In the genomic region with DNA sequence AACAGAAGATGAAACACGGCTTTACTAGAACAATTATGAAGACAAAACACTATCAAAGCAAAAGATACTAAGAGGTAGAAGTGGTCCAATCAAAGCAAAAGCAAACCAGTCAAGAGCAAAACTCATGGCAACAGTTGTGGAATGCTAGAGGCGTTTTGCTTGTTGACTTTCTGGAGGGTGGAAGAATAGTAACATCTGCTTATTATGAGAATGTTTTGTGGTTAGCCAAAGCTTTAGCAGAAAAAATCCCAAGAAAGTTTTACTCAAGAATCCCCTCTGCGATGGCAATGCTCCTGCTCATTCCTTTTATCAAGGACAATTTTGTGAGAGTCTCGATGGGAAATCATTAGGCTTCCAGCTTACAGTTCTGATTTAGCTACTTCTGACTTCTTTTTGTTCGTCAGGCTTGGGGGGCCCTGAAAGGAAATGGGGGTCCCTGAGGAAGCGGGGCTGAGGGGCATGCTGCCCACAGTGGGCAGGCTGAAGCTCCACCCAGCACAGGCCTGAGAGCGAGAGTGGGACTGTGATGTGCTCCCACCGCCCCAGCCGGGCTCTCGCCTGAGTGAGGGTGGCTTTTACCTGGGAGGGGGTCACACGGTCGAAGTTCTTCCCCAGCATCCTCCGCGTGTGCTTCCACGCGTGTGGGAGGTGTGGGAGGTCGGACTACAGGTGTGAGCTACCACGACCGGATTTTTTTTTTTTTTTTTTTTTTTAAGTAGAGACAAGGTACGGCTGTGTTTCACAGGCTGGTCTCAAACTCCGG, we compare ENCODE assay signal across 27 cellular contexts. TPM values are rescaled to one million over a fixed set of nuclear protein-coding genes. Genes with fewer than 3 reads are reported as not detected.
"Had no signal": no experiment of that assay in that cellular context is flagged by ENCODE, and none has a peak within 500 bp of the region (broad histone marks: within the 10 kb centered on the region; RNA-seq: fewer than 3 reads in every experiment).

No MANE protein-coding gene starts in this region.

- H3K27ac ChIP-seq: adrenal gland, body of pancreas, colonic mucosa, dorsolateral prefrontal cortex, foreskin keratinocyte, heart right ventricle, pancreas, thoracic aorta, uterus, VCaP had no signal

- H3K36me3 ChIP-seq: adrenal gland, colonic mucosa, heart right ventricle, pancreas, thoracic aorta, uterus had no signal

- H3K4me1 ChIP-seq: adrenal gland, body of pancreas, colonic mucosa, foreskin keratinocyte, heart right ventricle, pancreas, uterus had no signal

- DNase-seq: activated CD4-positive, alpha-beta T cell treated with anti-CD3 and anti-CD28 coated beads for 48 hours; activated CD4-positive, alpha-beta T cell treated with anti-CD3 and anti-CD28 coated beads, Interleukin-2, amount 50 U/mL, for 48 hours; activated CD8-positive, alpha-beta memory T cell treated with anti-CD3 and anti-CD28 coated beads for 24 hours; activated effector memory CD4-positive, alpha-beta T cell treated with Interleukin-2 at 50 U/mL for 16 hours; activated naive CD4-positive, alpha-beta T cell treated with Interleukin-2 at 50 U/mL for 16 hours; adrenal gland; aorta; body of pancreas; colonic mucosa; dorsolateral prefrontal cortex; effector memory CD4-positive, alpha-beta T cell; erythroblast; foreskin keratinocyte; heart right ventricle; naive thymus-derived CD4-positive, alpha-beta T cell; stimulated activated CD4-positive, alpha-beta T cell treated with anti-CD3 and anti-CD28 coated beads, Interleukin-12 subunit alpha, Interleukin-12 subunit beta, amount 100 ng/mL, for 4 hours; stimulated activated CD4-positive, alpha-beta T cell treated with anti-CD3 and anti-CD28 coated beads, Interleukin-4, amount 100 ng/mL, for 24 hours; uterus had no signal

- H3K9me3 ChIP-seq: adrenal gland, body of pancreas, colonic mucosa, pancreas, thoracic aorta, uterus had no signal

- H3K27me3 ChIP-seq: adrenal gland, body of pancreas, colonic mucosa, dorsolateral prefrontal cortex, heart right ventricle, pancreas, uterus had no signal

- H3K4me3 ChIP-seq: adrenal gland, body of pancreas, colonic mucosa, dorsolateral prefrontal cortex, heart right ventricle, pancreas, thoracic aorta, uterus had no signal

RNA-seq across cellular contexts. Expression of gene MC4R, which starts 49.0 kb away (rescaled TPM):
- total RNA-seq: aorta; body of pancreas; colonic mucosa; foreskin keratinocyte; heart right ventricle; kidney epithelial cell; lower leg skin; mesothelial cell of epicardium; naive thymus-derived CD4-positive, alpha-beta T cell; pancreas; right cardiac atrium; subcutaneous adipose tissue; T-helper 1 cell treated with Interleukin-12 subunit alpha and Interleukin-12 subunit beta and Interleukin-4 antibody, amounts not matched to agents 30 ng/mL and 1 ng/mL, for 36 hours; thoracic aorta had no signal
